Comparison of ENCODE assay signal across 12 cellular contexts in the genomic region with DNA sequence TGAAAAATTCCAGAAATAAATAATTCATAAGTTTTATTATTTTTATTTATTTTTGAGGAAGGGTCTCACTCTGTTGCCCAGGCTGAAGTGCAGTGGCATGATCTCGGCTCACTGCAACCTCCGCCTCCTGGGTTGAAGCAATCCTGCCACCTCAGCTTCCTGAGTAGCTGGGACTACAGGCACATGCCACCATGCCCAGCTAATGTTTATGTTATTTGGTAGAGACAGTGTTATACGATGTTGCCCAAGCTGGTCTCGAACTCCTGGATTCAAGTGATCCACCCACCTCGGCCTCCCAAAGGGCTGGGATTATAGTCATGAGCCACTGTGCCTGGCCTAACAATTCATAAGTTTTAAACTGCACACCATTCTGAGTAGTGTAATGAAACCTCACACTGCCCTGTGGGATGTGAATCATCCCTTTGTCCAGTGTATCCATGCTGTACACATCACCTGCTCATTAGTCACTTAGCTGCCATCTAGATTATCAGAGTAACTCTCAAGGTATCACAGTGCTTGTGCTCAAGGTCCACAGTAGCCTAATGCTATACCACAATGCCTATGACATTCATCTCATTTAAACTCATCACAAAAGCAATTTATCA. TPM values are rescaled to one million over a fixed set of nuclear protein-coding genes. Genes with fewer than 3 reads are reported as not detected.
DNase-seq lines count a peak whose midpoint lies in the region; ATAC-seq and TF ChIP-seq lines count a peak whose summit lies in the region.
"Had no signal": no experiment of that assay in that cellular context is flagged by ENCODE, and none has a peak within 500 bp of the region (broad histone marks: within the 10 kb centered on the region; RNA-seq: fewer than 3 reads in every experiment).

No MANE protein-coding gene starts in this region.

- H3K4me1 ChIP-seq in psoas muscle = no peaks in the 10 kb centered on the region

- intact Hi-C loops in psoas muscle (cut with DNase I) = no loop called here

- H3K4me3 Mint-ChIP-seq in T-helper 17 cell = no peak overlapping the region
- no peak overlapping the region for H3K4me3 Mint-ChIP-seq in T-cell
- H3K4me3 Mint-ChIP-seq: activated naive CD8-positive, alpha-beta T cell treated with anti-CD3 and anti-CD28 coated beads, Interleukin-2, amount 50 U/mL, for 24 hours; naive B cell had no signal

- H3K27ac ChIP-seq in psoas muscle = no peak overlapping the region

- H3K4me3 ChIP-seq in choroid plexus epithelial cell (ENCODE audit: low read depth, low read length) (no peak overlapping the region), psoas muscle (no peak overlapping the region)

- H3K36me3 Mint-ChIP-seq in T-helper 17 cell (ENCODE audit: low read depth) = no peaks in the 10 kb centered on the region
- no peaks in the 10 kb centered on the region for H3K36me3 Mint-ChIP-seq in T-cell
- H3K36me3 Mint-ChIP-seq: naive B cell had no signal

- POLR2A ChIA-PET in T-cell (lab: Charles Lee) = no interaction called here

- no peak for TF ChIP-seq CTCF in choroid plexus epithelial cell (conservative IDR thresholded peaks at IDR 0.05; ENCODE audit: low read depth, low read length)
- TF ChIP-seq CTCF in psoas muscle (IDR thresholded peaks at IDR 0.05) = no peak

- ATAC-seq in psoas muscle (peak in 3 of 4 donors; percentile 56 to 69 (median 68)), HG02852 (IDR thresholded peaks at IDR 0.05; ENCODE audit: unreplicated experiment) (no peak), T-helper 17 cell (no peak), T-cell (replicated peaks in 1 of 4) (no peak)
- ATAC-seq: activated naive CD8-positive, alpha-beta T cell treated with anti-CD3 and anti-CD28 coated beads, Interleukin-2, amount 50 U/mL, for 24 hours had no signal

- no peaks in the 10 kb centered on the region for H3K27me3 ChIP-seq in psoas muscle (ENCODE audit: insufficient read depth in 3 of 3, low read length in 2 of 3)

- CTCF ChIA-PET in T-cell (lab: Charles Lee) = no interaction called here

- 93 to 96% (median 95%) methylated on average over 5 of the region's 5 CpGs for whole genome bisulfite sequencing in psoas muscle, 3 donors

- no peaks in the 10 kb centered on the region for H3K36me3 ChIP-seq in psoas muscle (ENCODE audit: insufficient read depth in 1 of 2, low read depth in 1 of 2)

- H3K4me1 Mint-ChIP-seq in T-helper 17 cell = peaks cover 8% of the 10 kb centered on the region
- H3K4me1 Mint-ChIP-seq in T-cell = no peaks in the 10 kb centered on the region

- H3K27me3 Mint-ChIP-seq in T-helper 17 cell (no peaks in the 10 kb centered on the region), T-cell (no peaks in the 10 kb centered on the region)
- H3K27me3 Mint-ChIP-seq: activated naive CD8-positive, alpha-beta T cell treated with anti-CD3 and anti-CD28 coated beads, Interleukin-2, amount 50 U/mL, for 24 hours; naive B cell had no signal

- H3K9me3 Mint-ChIP-seq in T-cell = peaks cover 0 to 2% (median 0%) of the 10 kb centered on the region in 3 donors

- H3K9me3 ChIP-seq in psoas muscle (no peaks in the 10 kb centered on the region), T-helper 17 cell (ENCODE audit: control insufficient read depth, low read length, poor library complexity, severe bottlenecking) (no peaks in the 10 kb centered on the region)

- peak; percentile 94 for DNase-seq in ELR (ENCODE audit: low read depth)
- DNase-seq in NCI-H146 treated with DMSO at 0.1 percent for 48 hours (lab: John Stamatoyannopoulos, UW; ENCODE audit: unreplicated experiment) = peak; percentile 68
- peak; percentile 66 for DNase-seq in choroid plexus epithelial cell (ENCODE audit: low read depth)
- DNase-seq in psoas muscle = no peak
- DNase-seq in T-helper 17 cell = no peak
- no peak for DNase-seq in T-cell
- no peak for DNase-seq in DMS153 (lab: John Stamatoyannopoulos, UW)
- DNase-seq: activated CD4-positive, alpha-beta T cell treated with anti-CD3 and anti-CD28 coated beads, Interleukin-2, amount 50 U/mL, for 1 hour; activated naive CD8-positive, alpha-beta T cell treated with anti-CD3 and anti-CD28 coated beads, Interleukin-2, amount 50 U/mL, for 24 hours; effector memory CD4-positive, alpha-beta T cell; naive B cell had no signal

- no peak overlapping the region for H3K27ac Mint-ChIP-seq in T-helper 17 cell
- no peak overlapping the region for H3K27ac Mint-ChIP-seq in T-cell

RNA-seq across cellular contexts. Expression of a gene that starts 17.9 kb away (rescaled TPM):
- total RNA-seq in psoas muscle (under 1 TPM in 1 of 4 donors, not detected in 3; 0.09 TPM), T-helper 17 cell (1 to 10 TPM; 3.8 to 8.1 TPM), T-cell (10 to 100 TPM in 4 of 5 donors, 1 to 10 TPM in 1; 9.0 to 15.5 (median 12.4) TPM)
- polyA plus RNA-seq in psoas muscle = under 1 TPM; 0.01 to 0.04 (median 0.03) TPM

Comparison
In these comparisons a context has a peak if more than half of its experiments do, and no peak if none do; other contexts are left out.
1. DNase-seq: peak in ELR (single experiment), NCI-H146 treated with DMSO at 0.1 percent for 48 hours (single experiment) and choroid plexus epithelial cell (single experiment); none in psoas muscle (0 of 2), T-helper 17 cell (0 of 3), T-cell (0 of 34) and DMS153 (single experiment).
2. ATAC-seq: peak in psoas muscle (3 of 4); none in HG02852 (single experiment), T-helper 17 cell (single experiment) and T-cell (0 of 4).
3. RNA of a gene that starts 17.9 kb away (total RNA-seq): 9.0 to 15.5 TPM in T-cell and 3.8 to 8.1 TPM in T-helper 17 cell; 0.09 TPM in psoas muscle; every median in the first group is over 4 times any median in the second.